8 cellular contexts compared by ENCODE assay signal in genomic region chr3:187738400-187739124, GRCh38. TPM values are rescaled to one million over a fixed set of nuclear protein-coding genes. Genes with fewer than 3 reads are reported as not detected.
A peak's percentile ranks its signal among the peaks of the same experiment; 100 is the strongest.
DNase-seq lines count a peak whose midpoint lies in the region; ATAC-seq, FAIRE-seq and TF ChIP-seq lines count a peak whose summit lies in the region.

No MANE protein-coding gene starts in this region.

- H3K9ac ChIP-seq in keratinocyte (ENCODE audit: control insufficient read depth, extremely low read depth, insufficient read depth, low read length) = peak overlapping the region; percentile 81
- H3K9ac ChIP-seq in smooth muscle cell (ENCODE audit: low read depth) = peak overlapping the region; percentile 86

- 1% methylated on average over 41 of the region's 41 CpGs for WGBS in smooth muscle cell (ENCODE audit: low lambda C conversion rate)

- peak overlapping the region; percentile 81 for H3K27ac Mint-ChIP-seq in activated B cell treated with CpG ODN at 0.5 μM for 24 hours

- H2AFZ ChIP-seq in keratinocyte (ENCODE audit: control insufficient read depth, low read length) (peak overlapping the region; percentile 93), smooth muscle cell (ENCODE audit: low read depth) (peak overlapping the region; percentile 76)

- DNase-seq in 8988T = peak; percentile 93
- DNase-seq in NCI-H2171 treated with DMSO at 0.1 percent for 48 hours (lab: John Stamatoyannopoulos, UW) = peak; percentile 84
- DNase-seq in activated B cell treated with CpG ODN at 0.5 μM for 24 hours = peak; percentile 41
- peak; percentile 96 for DNase-seq in choroid plexus epithelial cell (ENCODE audit: low read depth)
- DNase-seq in keratinocyte (ENCODE audit: low read depth, low spot score) = no peak
- peak; percentile 69 for DNase-seq in smooth muscle cell (lab: John Stamatoyannopoulos, UW; ENCODE audit: unreplicated experiment)

- CTCF ChIA-PET in activated B cell treated with CpG ODN at 0.5 μM for 24 hours (lab: Charles Lee) = interaction anchor here (0.6 to 6.4 kb wide), 33 partner anchors 9 to 1533 kb away, joined by 3 to 545 read pairs (median 4); no protein-coding TSS in a partner anchor

- H3K27ac ChIP-seq in keratinocyte (ENCODE audit: control insufficient read depth, insufficient read depth, low read length) (peak overlapping the region; percentile 89), smooth muscle cell (ENCODE audit: low read depth) (peak overlapping the region; percentile 93)

- peaks cover 19% of the 10 kb centered on the region for H3K36me3 Mint-ChIP-seq in activated B cell treated with CpG ODN at 0.5 μM for 24 hours (ENCODE audit: low read depth)

- H3K36me3 ChIP-seq in keratinocyte (ENCODE audit: control insufficient read depth in 2 of 2, extremely low read depth in 1 of 2, insufficient read depth in 2 of 2, low read length in 2 of 2) = peaks cover 0 to 3% of the 10 kb centered on the region in 2 experiments
- no peaks in the 10 kb centered on the region for H3K36me3 ChIP-seq in smooth muscle cell (ENCODE audit: low read depth)

- H3K27me3 Mint-ChIP-seq in activated B cell treated with CpG ODN at 0.5 μM for 24 hours = no peaks in the 10 kb centered on the region

- POLR2A ChIA-PET in activated B cell treated with CpG ODN at 0.5 μM for 24 hours (lab: Charles Lee) = interaction anchor here (0.5 to 4.6 kb wide), 30 partner anchors 12 to 1413 kb away, joined by 3 to 137 read pairs (median 4); partner anchors contain the start of genes EIF4A2 and LPP

- H3K4me1 Mint-ChIP-seq in activated B cell treated with CpG ODN at 0.5 μM for 24 hours = peaks cover 61% of the 10 kb centered on the region

- H3K27me3 ChIP-seq in keratinocyte (ENCODE audit: control insufficient read depth, extremely low read depth, insufficient read depth, low read length) (no peaks in the 10 kb centered on the region), smooth muscle cell (ENCODE audit: low read depth) (no peaks in the 10 kb centered on the region)

- H3K9me1 ChIP-seq in keratinocyte (ENCODE audit: control insufficient read depth, extremely low read depth, insufficient read depth, low read length) = no peaks in the 10 kb centered on the region

- H3K79me2 ChIP-seq in keratinocyte (ENCODE audit: control insufficient read depth, insufficient read depth, low read length) (peaks cover 29% of the 10 kb centered on the region), smooth muscle cell (ENCODE audit: low read depth) (peaks cover 60% of the 10 kb centered on the region)

- H3K4me1 ChIP-seq in keratinocyte (ENCODE audit: control insufficient read depth, extremely low read depth, insufficient read depth, low read length) = peaks cover 62% of the 10 kb centered on the region
- H3K4me1 ChIP-seq in smooth muscle cell (ENCODE audit: low read depth) = peaks cover 21% of the 10 kb centered on the region

- H3K9me3 ChIP-seq in keratinocyte (ENCODE audit: control insufficient read depth, low read depth, low read length) (no peaks in the 10 kb centered on the region), smooth muscle cell (replicated peaks; ENCODE audit: low read depth) (no peaks in the 10 kb centered on the region)

- FAIRE-seq in keratinocyte (lab: Jason Lieb, UNC) = peak; percentile 56

- ATAC-seq in GM18498 (IDR thresholded peaks at IDR 0.05; ENCODE audit: unreplicated experiment) (peak; percentile 64), HG03103 (IDR thresholded peaks at IDR 0.05; ENCODE audit: low read depth, unreplicated experiment) (peak; percentile 67), activated B cell treated with CpG ODN at 0.5 μM for 24 hours (ENCODE audit: low read depth) (peak; percentile 41)

- peak overlapping the region; percentile 98 for H3K4me3 Mint-ChIP-seq in activated B cell treated with CpG ODN at 0.5 μM for 24 hours

- intact Hi-C loops in activated B cell treated with CpG ODN at 0.5 μM for 24 hours (cut with micrococcal nuclease) = loop anchor here (1.0 to 10.0 kb wide), 2 partner anchors 1410 to 1496 kb away; no protein-coding TSS in a partner anchor

- peaks cover 4% of the 10 kb centered on the region for H3F3A ChIP-seq in smooth muscle cell (ENCODE audit: low read depth)

- no peak for TF ChIP-seq CTCF in activated B cell treated with CpG ODN at 0.5 μM for 24 hours (IDR thresholded peaks at IDR 0.05)
- TF ChIP-seq CTCF in choroid plexus epithelial cell (conservative IDR thresholded peaks at IDR 0.05; ENCODE audit: low read depth, low read length) = peak; percentile 84
- peak; percentile 75 to 91 (median 88) for TF ChIP-seq CTCF in keratinocyte (optimal IDR thresholded peaks at IDR 0.05 in 1 of 3, IDR thresholded peaks at IDR 0.05 in 1 of 3, conservative IDR thresholded peaks at IDR 0.05 in 1 of 3; ENCODE audit: extremely low read depth in 1 of 3, insufficient read depth in 2 of 3, low read length in 3 of 3)
- peak; percentile 75 for TF ChIP-seq CTCF in smooth muscle cell (IDR thresholded peaks at IDR 0.05; ENCODE audit: borderline replicate concordance, insufficient read depth, poor library complexity, severe bottlenecking)

- no peaks in the 10 kb centered on the region for H4K20me1 ChIP-seq in keratinocyte (ENCODE audit: control insufficient read depth, extremely low read depth, insufficient read depth, low read length)
- H4K20me1 ChIP-seq in smooth muscle cell (ENCODE audit: low read depth) = peaks cover 72% of the 10 kb centered on the region

- H3K9me3 Mint-ChIP-seq in activated B cell treated with CpG ODN at 0.5 μM for 24 hours = no peaks in the 10 kb centered on the region

- dilution Hi-C loops in keratinocyte (cut with MboI; ENCODE audit: extremely low pct_ligation_motif_present, low sequenced_read_pairs) = loop anchor here (25.0 kb wide), 1 partner anchor 1199 kb away; no protein-coding TSS in a partner anchor

- H3K4me3 ChIP-seq in choroid plexus epithelial cell (ENCODE audit: low read depth, low read length) (peak overlapping the region; percentile 97), keratinocyte (ENCODE audit: control insufficient read depth in 2 of 3, extremely low read depth in 1 of 3, insufficient read depth in 2 of 3, low read depth in 1 of 3, low read length in 3 of 3) (peak overlapping the region; percentile 40 to 100 (median 81)), smooth muscle cell (peak overlapping the region; percentile 96)

- H3K4me2 ChIP-seq in keratinocyte (ENCODE audit: control insufficient read depth, extremely low read depth, insufficient read depth, low read depth, low read length) (peak overlapping the region; percentile 95), smooth muscle cell (peak overlapping the region; percentile 99)

RNA-seq across cellular contexts. Expression of gene BCL6, which starts 6.7 kb away (rescaled TPM):
- total RNA-seq in activated B cell treated with CpG ODN at 0.5 μM for 24 hours (100 and 112 TPM in 2 replicates), smooth muscle cell (30.8 and 39.1 TPM in 2 replicates)
- polyA plus RNA-seq in keratinocyte (4.1 to 7.8 TPM (median 7.7 TPM) in 3 replicates), smooth muscle cell (16.8 and 18.3 TPM in 2 replicates)
- 17.9 TPM for polyA plus RNA-seq in keratinocyte (2011; ENCODE audit: low read depth)
- 3.7 TPM in 2 replicates for polyA plus RNA-seq in keratinocyte (2011; cell fraction: cytosol; rRNA removed)
- 17.1 and 23.6 TPM in 2 replicates for polyA plus RNA-seq in keratinocyte (2011; cell fraction: nucleus; rRNA removed)
- polyA plus RNA-seq in keratinocyte (2012; ENCODE audit: low replicate concordance) = 10.9 and 81.2 TPM in 2 replicates
- polyA minus RNA-seq in keratinocyte = 9.3 to 25.2 TPM (median 9.4 TPM) in 3 replicates
- 5.9 TPM for polyA minus RNA-seq in keratinocyte (2011; cell fraction: cytosol; rRNA and poly(A)+ RNA removed)
- polyA minus RNA-seq in keratinocyte (2011; cell fraction: nucleus; rRNA and poly(A)+ RNA removed) = 13.9 and 17.6 TPM in 2 replicates

RNA-seq across cellular contexts. Expression of gene RTP2, which starts 36.2 kb away (rescaled TPM):
- total RNA-seq in activated B cell treated with CpG ODN at 0.5 μM for 24 hours (not detected in 2 replicates), smooth muscle cell (not detected in 2 replicates)
- polyA plus RNA-seq in keratinocyte (not detected in 3 replicates), smooth muscle cell (not detected in 2 replicates)
- polyA plus RNA-seq in keratinocyte (2011; ENCODE audit: low read depth) = not detected
- polyA plus RNA-seq in keratinocyte (2011; cell fraction: cytosol; rRNA removed) = not detected in 2 replicates
- not detected in 2 replicates for polyA plus RNA-seq in keratinocyte (2011; cell fraction: nucleus; rRNA removed)
- not detected in 2 replicates for polyA plus RNA-seq in keratinocyte (2012; ENCODE audit: low replicate concordance)
- not detected in 3 replicates for polyA minus RNA-seq in keratinocyte
- polyA minus RNA-seq in keratinocyte (2011; cell fraction: cytosol; rRNA and poly(A)+ RNA removed) = not detected
- polyA minus RNA-seq in keratinocyte (2011; cell fraction: nucleus; rRNA and poly(A)+ RNA removed) = not detected in 2 replicates
